ENCODE assay signal across 1 cellular context in the genomic region with DNA sequence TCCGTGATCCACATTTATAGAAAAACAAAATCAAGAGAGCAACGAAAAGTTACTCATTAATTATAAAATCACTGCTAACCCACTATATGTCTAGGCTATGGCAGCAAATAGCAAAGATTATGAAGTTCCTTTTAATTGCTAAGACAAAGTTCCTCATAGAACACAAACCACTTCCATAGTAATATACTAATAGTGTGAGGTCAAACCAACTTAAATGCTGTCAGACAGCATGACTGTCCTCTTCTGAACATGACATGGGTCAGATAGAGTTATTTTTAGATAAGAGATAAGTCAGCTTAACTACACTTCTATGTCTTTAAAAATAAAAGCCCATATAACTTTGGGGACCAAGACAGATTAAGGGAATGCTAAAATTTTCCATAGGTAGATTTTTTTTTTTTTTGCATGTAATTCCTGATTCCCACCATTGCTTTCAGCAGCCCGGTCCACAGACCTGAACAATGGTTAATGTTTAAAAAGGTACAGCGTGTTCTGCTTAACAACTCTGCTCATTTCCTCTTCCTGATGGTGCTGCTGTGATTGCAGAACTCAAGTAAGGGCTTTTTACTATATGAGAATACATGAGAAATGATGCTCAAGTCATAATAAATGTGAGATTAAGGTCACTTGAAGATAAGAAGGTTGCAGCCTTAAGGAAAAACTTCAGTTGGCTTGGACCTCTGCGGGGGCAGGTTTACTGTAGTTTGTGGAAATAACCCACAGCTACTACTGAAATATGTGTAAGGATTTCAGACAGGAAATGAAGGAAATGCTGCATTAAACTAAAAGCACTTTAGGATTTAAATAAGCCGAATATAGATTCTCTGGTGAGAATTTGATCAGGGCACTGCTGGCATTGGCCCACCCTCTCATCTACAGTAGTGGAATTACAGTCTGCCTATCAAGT.
TF ChIP-seq lines count a peak whose summit lies in the region.

No MANE protein-coding gene starts in this region.

TF ChIP-seq in endothelial cell of umbilical vein, 7 proteins besides CTCF, POLR2A, EP300 and RAD21 (continued from another document):
- TF ChIP-seq JUN (IDR thresholded peaks at IDR 0.05; ENCODE audit: borderline replicate concordance, insufficient read depth, insufficient read length, low read depth) (peak; percentile 16), EZH2 (IDR thresholded peaks at IDR 0.05; ENCODE audit: borderline replicate concordance, low read depth, low read length, severe bottlenecking) (no peak), MYC (IDR thresholded peaks at IDR 0.05; ENCODE audit: low read depth, low read length) (no peak), GATA2 (IDR thresholded peaks at IDR 0.05; ENCODE audit: insufficient read depth, insufficient read length, low read depth, low read length) (peak; percentile 78)
TF ChIP-seq in endothelial cell of umbilical vein: peak in this region for 3.
